In genomic region chr4:25896782-25897539, GRCh38 we compare ENCODE assay signal across 1 cellular context.
TF ChIP-seq lines count a peak whose summit lies in the region.

No MANE protein-coding gene starts in this region.

TF ChIP-seq in HepG2, 621 proteins besides CTCF, POLR2A, EP300 and RAD21:
- TF ChIP-seq E2F2 (CRISPR knock-in tag; IDR thresholded peaks at IDR 0.05; ENCODE audit: borderline replicate concordance) (no peak), MAFK (conservative IDR thresholded peaks at IDR 0.05 in 1 of 2, IDR thresholded peaks at IDR 0.05 in 1 of 2; ENCODE audit: low read length in 2 of 2) (0 out of 4 replicates have a peak, but pooled peaks have one; percentile 8 to 16)
